Comparison of ENCODE assay signal across 9 cellular contexts in the genomic region with DNA sequence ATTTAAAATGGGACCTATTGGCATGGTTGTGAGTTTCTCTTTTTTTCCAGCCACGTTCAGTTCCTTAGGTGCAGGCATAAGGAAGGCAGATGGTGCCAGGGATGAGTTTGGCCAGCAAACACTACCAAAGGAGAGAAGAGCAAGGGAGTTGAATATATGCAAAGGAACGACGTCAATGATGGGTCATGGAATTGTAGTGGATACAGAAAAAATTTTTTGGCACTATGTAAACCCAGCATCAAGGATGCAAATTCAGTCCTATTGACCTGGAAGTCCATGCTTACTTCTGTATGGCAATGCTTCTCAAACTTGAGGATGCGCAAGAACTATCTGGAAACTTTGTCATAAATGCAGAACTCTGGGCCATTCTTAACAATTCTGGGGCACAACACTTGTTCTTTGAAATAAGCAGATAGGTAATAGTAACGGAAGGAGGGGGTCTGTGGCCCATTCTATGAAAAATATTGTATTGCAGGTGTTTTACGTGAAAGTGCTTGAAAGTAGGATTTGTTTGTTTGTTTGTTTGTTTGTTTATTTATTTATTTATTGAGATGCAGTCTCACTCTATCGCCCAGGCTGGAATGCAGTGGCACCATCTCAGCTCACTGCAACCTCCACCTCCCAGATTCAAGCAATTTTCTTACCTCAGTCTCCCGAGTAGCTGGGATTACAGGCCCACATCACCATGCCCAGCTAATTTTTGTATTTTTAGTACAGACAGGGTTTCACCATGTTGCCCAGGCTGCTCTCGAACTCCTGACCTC. TPM values are rescaled to one million over a fixed set of nuclear protein-coding genes. Genes with fewer than 3 reads are reported as not detected.
"Had no signal": no experiment of that assay in that cellular context is flagged by ENCODE, and none has a peak within 500 bp of the region (broad histone marks: within the 10 kb centered on the region; RNA-seq: fewer than 3 reads in every experiment).

No MANE protein-coding gene starts in this region.

- FAIRE-seq: HTR-8/SVneo had no signal

- H3K4me3 ChIP-seq: GM23248 had no signal

- H2AFZ ChIP-seq: GM23248 had no signal

- H3K4me2 ChIP-seq: KMS-11 had no signal

- DNase-seq: GM23248, GOT3, H9, HCEC 1CT, KBM-7 had no signal

- H3K27ac ChIP-seq: GM23248, KMS-11 had no signal

- H3K9ac ChIP-seq: GM23248, KMS-11 had no signal

RNA-seq across cellular contexts. Expression of gene APOH, which starts 18.0 kb away (rescaled TPM):
- total RNA-seq: GM23248, H4, H9 had no signal
- polyA plus RNA-seq: GM23248, IgD-negative memory B cell had no signal

RNA-seq across cellular contexts. Expression of gene CEP112, which starts 19.3 kb away (rescaled TPM):
- polyA plus RNA-seq: IgD-negative memory B cell had no signal
